16 cellular contexts compared by ENCODE assay signal in the genomic region with DNA sequence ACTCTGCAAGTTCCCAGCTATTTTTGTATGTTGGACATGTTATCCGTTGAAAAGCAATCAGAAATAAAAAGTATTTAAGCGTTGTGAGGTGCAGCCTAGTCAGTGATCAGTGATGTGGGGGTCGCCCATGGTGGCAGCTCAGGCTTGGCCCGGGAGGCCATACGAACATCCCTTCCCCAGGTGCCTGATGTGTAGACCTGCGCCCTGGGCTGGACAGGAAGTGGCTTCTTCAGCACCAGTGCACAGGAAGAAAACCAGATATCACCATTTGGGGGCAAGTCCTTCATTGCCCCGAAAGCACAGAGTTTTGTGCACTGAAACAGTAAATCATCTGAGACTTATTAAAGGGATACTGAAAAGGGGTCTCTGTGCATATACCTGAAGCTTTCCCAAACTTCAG.
DNase-seq lines count a peak whose midpoint lies in the region; ATAC-seq, FAIRE-seq and TF ChIP-seq lines count a peak whose summit lies in the region.
"Had no signal": no experiment of that assay in that cellular context is flagged by ENCODE, and none has a peak within 500 bp of the region (broad histone marks: within the 10 kb centered on the region; RNA-seq: fewer than 3 reads in every experiment).

No MANE protein-coding gene starts in this region.

- H3K27me3 ChIP-seq in DND-41 (ENCODE audit: insufficient read depth, low read length, poor library complexity) = no peaks in the 10 kb centered on the region
- H3K27me3 ChIP-seq: MG63 had no signal

- peak overlapping the region; percentile 43 to 97 for H3K27ac Mint-ChIP-seq in natural killer cell treated with Interleukin-12 subunit alpha and Interleukin-12 subunit beta and Interleukin-15 and Interleukin-18, amount 100 ng/mL, for 72 hours

- intact Hi-C loops in OCI-LY7 (cut with micrococcal nuclease; ENCODE audit: unreplicated experiment) = no loop called here

- peaks cover 4% of the 10 kb centered on the region for H3K36me3 Mint-ChIP-seq in natural killer cell treated with Interleukin-12 subunit alpha and Interleukin-12 subunit beta and Interleukin-15 and Interleukin-18, amount 100 ng/mL, for 72 hours

- peak overlapping the region; percentile 27 for H3K27ac ChIP-seq in DND-41 (ENCODE audit: low read length)
- no peak overlapping the region for H3K27ac ChIP-seq in OCI-LY7 (ENCODE audit: low read depth, low read length, poor library complexity, severe bottlenecking)

- FAIRE-seq in GM18507 (lab: Jason Lieb, UNC) = peak; percentile 18
- no peak for FAIRE-seq in D721Med (lab: Jason Lieb, UNC)
- FAIRE-seq: H1 had no signal

- no peak for TF ChIP-seq CTCF in DND-41 (IDR thresholded peaks at IDR 0.05; ENCODE audit: borderline replicate concordance, extremely low read depth, low read length, poor library complexity, severe bottlenecking)
- TF ChIP-seq CTCF in OCI-LY7 (conservative IDR thresholded peaks at IDR 0.05; ENCODE audit: low read length) = no peak
- TF ChIP-seq CTCF in D721Med (IDR thresholded peaks at IDR 0.05; ENCODE audit: insufficient read depth, missing control alignments) = no peak

- H3K79me2 ChIP-seq in DND-41 (ENCODE audit: insufficient read depth, low read length) (no peaks in the 10 kb centered on the region), OCI-LY7 (ENCODE audit: insufficient read depth, low read depth, low read length) (no peaks in the 10 kb centered on the region)

- H4K20me1 ChIP-seq in DND-41 (ENCODE audit: insufficient read depth, low read length) (no peaks in the 10 kb centered on the region), OCI-LY7 (ENCODE audit: insufficient read depth, low read length) (no peaks in the 10 kb centered on the region)

- H2AFZ ChIP-seq in DND-41 (ENCODE audit: low read depth, low read length) = no peak overlapping the region
- no peak overlapping the region for H2AFZ ChIP-seq in OCI-LY7 (ENCODE audit: low read length)

- CTCF ChIA-PET in OCI-LY7 (lab: Charles Lee; ENCODE audit: unreplicated experiment) = no interaction called here

- H3K4me3 Mint-ChIP-seq in natural killer cell treated with Interleukin-12 subunit alpha and Interleukin-12 subunit beta and Interleukin-15 and Interleukin-18, amount 100 ng/mL, for 72 hours = peak overlapping the region; percentile 41

- no peak for ATAC-seq in DND-41 (ENCODE audit: insufficient read depth, low read depth)
- no peak for ATAC-seq in natural killer cell treated with Interleukin-12 subunit alpha and Interleukin-12 subunit beta and Interleukin-15 and Interleukin-18, amount 100 ng/mL, for 72 hours
- ATAC-seq in HG02852 (IDR thresholded peaks at IDR 0.05; ENCODE audit: unreplicated experiment) = no peak
- no peak for ATAC-seq in stimulated activated naive CD8-positive, alpha-beta T cell treated with anti-CD3 and anti-CD28 coated beads, Interleukin-15, Interleukin-2, amounts not matched to agents 100 U/mL and 50 U/mL, for 24 hours

- no peaks in the 10 kb centered on the region for H3K9me3 Mint-ChIP-seq in natural killer cell treated with Interleukin-12 subunit alpha and Interleukin-12 subunit beta and Interleukin-15 and Interleukin-18, amount 100 ng/mL, for 72 hours

- peaks cover 57 to 70% of the 10 kb centered on the region in 2 donors for H3K4me1 Mint-ChIP-seq in natural killer cell treated with Interleukin-12 subunit alpha and Interleukin-12 subunit beta and Interleukin-15 and Interleukin-18, amount 100 ng/mL, for 72 hours (ENCODE audit: low read depth in 2 of 2)

- H3K4me3 ChIP-seq in DND-41 (ENCODE audit: low read depth in 1 of 2, low read length in 2 of 2) = no peak overlapping the region
- no peak overlapping the region for H3K4me3 ChIP-seq in OCI-LY7 (ENCODE audit: low read depth, low read length, poor library complexity, severe bottlenecking)
- H3K4me3 ChIP-seq: MG63 had no signal

- H3K27me3 Mint-ChIP-seq in natural killer cell treated with Interleukin-12 subunit alpha and Interleukin-12 subunit beta and Interleukin-15 and Interleukin-18, amount 100 ng/mL, for 72 hours = no peaks in the 10 kb centered on the region

- no TSS peak for BruUV-seq in OCI-LY7 (replicated peaks; lab: Mats Ljungman, UMichigan)

- peaks cover 31% of the 10 kb centered on the region for H3K4me1 ChIP-seq in DND-41 (ENCODE audit: insufficient read depth, low read length)
- peaks cover 9% of the 10 kb centered on the region for H3K4me1 ChIP-seq in OCI-LY7 (ENCODE audit: insufficient read depth, low read length, poor library complexity, severe bottlenecking)

- no peak for DNase-seq in DND-41
- DNase-seq in GM18507 (ENCODE audit: extremely low spot score, insufficient read length, low read depth) = no peak
- DNase-seq in OCI-LY7 (ENCODE audit: low spot score) = peak; percentile 58
- no peak for DNase-seq in natural killer cell treated with Interleukin-12 subunit alpha and Interleukin-12 subunit beta and Interleukin-15 and Interleukin-18, amount 100 ng/mL, for 72 hours (ENCODE audit: low spot score)
- DNase-seq in D721Med (ENCODE audit: insufficient read length, low spot score) = no peak
- no peak for DNase-seq in stimulated activated naive CD8-positive, alpha-beta T cell treated with anti-CD3 and anti-CD28 coated beads, Interleukin-15, Interleukin-2, amounts not matched to agents 100 U/mL and 50 U/mL, for 24 hours
- DNase-seq: DMS153, KG1, MG63, NCI-H1105, NCI-H345, NCI-H526 treated with DMSO at 0.1 percent for 48 hours, Right ventricle myocardium superior, SK-N-SH had no signal

- no peaks in the 10 kb centered on the region for H3K9me3 ChIP-seq in DND-41 (ENCODE audit: insufficient read depth, low read length, severe bottlenecking)
- no peaks in the 10 kb centered on the region for H3K9me3 ChIP-seq in OCI-LY7 (ENCODE audit: low read length)
- H3K9me3 ChIP-seq: SK-N-SH had no signal

- no peaks in the 10 kb centered on the region for H3K9me2 ChIP-seq in OCI-LY7 (ENCODE audit: insufficient read depth, low read length)
- H3K9me2 ChIP-seq: SK-N-SH had no signal

- H3K9ac ChIP-seq in DND-41 (ENCODE audit: low read depth, low read length) = no peak overlapping the region
- H3K9ac ChIP-seq: SK-N-SH had no signal

- no peaks in the 10 kb centered on the region; the same call in 1 of the 2 replicates for H3K36me3 ChIP-seq in DND-41 (ENCODE audit: insufficient read depth, low read length)
- H3K36me3 ChIP-seq in OCI-LY7 (ENCODE audit: insufficient read depth, low read length) = no peaks in the 10 kb centered on the region
- H3K36me3 ChIP-seq: MG63 had no signal

- no peak overlapping the region for H3K4me2 ChIP-seq in DND-41 (ENCODE audit: insufficient read depth, low read length)
- H3K4me2 ChIP-seq in OCI-LY7 (ENCODE audit: low read length) = peak overlapping the region; percentile 38; the same call in 1 of the 2 replicates
- H3K4me2 ChIP-seq: SK-N-SH had no signal

- POLR2A ChIA-PET in OCI-LY7 (lab: Charles Lee) = no interaction called here
